ENCODE assay signal across 23 cellular contexts in the genomic region with DNA sequence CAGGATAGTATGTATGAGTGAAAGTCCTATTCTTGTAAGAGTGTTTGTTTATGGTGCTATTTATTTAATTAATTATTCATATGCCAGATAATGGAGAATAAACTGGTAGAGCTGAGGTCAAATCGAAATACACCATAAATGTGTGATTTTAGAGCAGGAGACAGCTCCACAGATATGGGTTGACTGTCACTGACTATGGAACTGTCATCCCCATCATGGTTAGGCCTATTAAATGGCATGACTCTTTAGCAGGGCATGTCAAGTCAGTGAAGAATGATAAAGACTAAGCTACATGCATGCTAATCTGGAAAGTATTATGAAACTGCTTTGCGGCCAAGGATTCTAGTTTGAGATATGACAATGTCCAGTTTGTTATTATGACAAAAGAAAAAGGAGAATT.
DNase-seq lines count a peak whose midpoint lies in the region; ATAC-seq and FAIRE-seq lines count a peak whose summit lies in the region.
"Had no signal": no experiment of that assay in that cellular context is flagged by ENCODE, and none has a peak within 500 bp of the region (broad histone marks: within the 10 kb centered on the region; RNA-seq: fewer than 3 reads in every experiment).

No MANE protein-coding gene starts in this region.

- DNase-seq in NCI-H1417 (lab: John Stamatoyannopoulos, UW) (peak in 2 of 3 experiments; percentile 12 to 18), NCI-H1417 treated with DMSO at 0.1 percent for 48 hours (lab: John Stamatoyannopoulos, UW) (no peak), NCI-H345 (lab: John Stamatoyannopoulos, UW) (peak; percentile 13), NCI-H345 treated with DMSO at 0.1 percent for 48 hours (lab: John Stamatoyannopoulos, UW; ENCODE audit: unreplicated experiment) (peak; percentile 16)
- no peak for DNase-seq in stimulated activated CD8-positive, alpha-beta memory T cell treated with anti-CD3 and anti-CD28 coated beads, Interleukin-4, amount 100 ng/mL, for 48 hours
- DNase-seq: ACHN; BE2C; C1 segment of cervical spinal cord; CD4-positive, CD25-positive, alpha-beta regulatory T cell; CD8-positive, alpha-beta memory T cell; COR-L47; DMS 273 treated with DMSO at 0.1 percent for 48 hours; DMS53; GDM1; GOT3; H7; HFFc6; IMR-90 had no signal

- peak; percentile 62 for FAIRE-seq in islet of Langerhans (lab: Jason Lieb, UNC)
- FAIRE-seq: A204.1, HTR-8/SVneo had no signal

- ATAC-seq in GM19463 (IDR thresholded peaks at IDR 0.05; ENCODE audit: unreplicated experiment): no peak
- ATAC-seq: HCT116 had no signal

Comparison
In these comparisons a context has a peak if more than half of its experiments do, and no peak if none do; other contexts are left out.
1. DNase-seq: peak in NCI-H1417 (2 of 3), NCI-H345 (single experiment) and NCI-H345 treated with DMSO at 0.1 percent for 48 hours (single experiment); none in NCI-H1417 treated with DMSO at 0.1 percent for 48 hours (single experiment) and stimulated activated CD8-positive, alpha-beta memory T cell treated with anti-CD3 and anti-CD28 coated beads, Interleukin-4, amount 100 ng/mL, for 48 hours (single experiment).